Comparison of ENCODE assay signal across 24 cellular contexts in genomic region chr5:172670444-172670843, GRCh38. TPM values are rescaled to one million over a fixed set of nuclear protein-coding genes. Genes with fewer than 3 reads are reported as not detected.
DNase-seq lines count a peak whose midpoint lies in the region; ATAC-seq, FAIRE-seq and TF ChIP-seq lines count a peak whose summit lies in the region.
"Had no signal": no experiment of that assay in that cellular context is flagged by ENCODE, and none has a peak within 500 bp of the region (broad histone marks: within the 10 kb centered on the region; RNA-seq: fewer than 3 reads in every experiment).

No MANE protein-coding gene starts in this region.

- peaks cover 0 to 3% (median 0%) of the 10 kb centered on the region in 3 donors for H3K9me3 Mint-ChIP-seq in T-cell
- H3K9me3 Mint-ChIP-seq: CD14-positive monocyte; CD4-positive, alpha-beta T cell; CD8-positive, alpha-beta memory T cell had no signal

- H3K27ac ChIP-seq in left ventricle myocardium inferior (replicated peaks) = peak overlapping the region; percentile 97
- no peak overlapping the region for H3K27ac ChIP-seq in HEK293 (ENCODE audit: extremely low read depth, low read depth, low read length)
- H3K27ac ChIP-seq: 22Rv1; A549; BLaER1 treated with 17β-estradiol and CSF1 and Interleukin-3, amounts not matched to agents 10 nM and 100 nM; GM23248 had no signal

- H3K27me3 ChIP-seq in left ventricle myocardium inferior (ENCODE audit: low read depth) (no peaks in the 10 kb centered on the region), bronchial epithelial cell (ENCODE audit: control insufficient read depth, insufficient read depth, low read length) (no peaks in the 10 kb centered on the region)
- H3K27me3 ChIP-seq: BE2C; BLaER1 treated with 17β-estradiol and CSF1 and Interleukin-3, amounts not matched to agents 10 nM and 100 nM had no signal

- no peak overlapping the region for H3K4me3 Mint-ChIP-seq in T-cell
- H3K4me3 Mint-ChIP-seq: CD14-positive monocyte; CD4-positive, alpha-beta T cell; CD8-positive, alpha-beta memory T cell had no signal

- H3K27me3 Mint-ChIP-seq in T-cell = peaks cover 0 to 3% of the 10 kb centered on the region in 2 donors
- H3K27me3 Mint-ChIP-seq: CD4-positive, alpha-beta T cell had no signal

- POLR2A ChIA-PET in HEK293 (lab: Yijun Ruan, JAX) (no interaction called here), T-cell (lab: Charles Lee) (no interaction called here)

- peaks cover 45% of the 10 kb centered on the region for H3K36me3 ChIP-seq in left ventricle myocardium inferior
- no peaks in the 10 kb centered on the region for H3K36me3 ChIP-seq in HEK293 (ENCODE audit: control insufficient read depth in 2 of 2, insufficient read depth in 1 of 2, low read length in 2 of 2)
- no peaks in the 10 kb centered on the region for H3K36me3 ChIP-seq in bronchial epithelial cell (ENCODE audit: control insufficient read depth, insufficient read depth, low read length)

- no peak for ATAC-seq in Right ventricle myocardium superior (ENCODE audit: poor library complexity)
- ATAC-seq in T-cell (replicated peaks in 1 of 4) = no peak
- ATAC-seq: A549 had no signal

- no peaks in the 10 kb centered on the region for H3K36me3 Mint-ChIP-seq in T-cell

- TF ChIP-seq CTCF in left ventricle myocardium inferior (IDR thresholded peaks at IDR 0.05; ENCODE audit: borderline replicate concordance) = no peak
- TF ChIP-seq CTCF in HEK293 (tag by site-specific recombination; IDR thresholded peaks at IDR 0.05) = no peak
- no peak for TF ChIP-seq CTCF in bronchial epithelial cell (IDR thresholded peaks at IDR 0.05; ENCODE audit: insufficient read depth, low read length, severe bottlenecking)

- H3K4me1 ChIP-seq in left ventricle myocardium inferior = peaks cover 100% of the 10 kb centered on the region
- H3K4me1 ChIP-seq in HEK293 (ENCODE audit: control insufficient read depth, insufficient read depth, low read length) = no peaks in the 10 kb centered on the region
- H3K4me1 ChIP-seq: A549 had no signal

- no peak overlapping the region for H3K4me3 ChIP-seq in left ventricle myocardium inferior
- no peak overlapping the region for H3K4me3 ChIP-seq in HEK293 (ENCODE audit: low read depth, low read length)
- no peak overlapping the region for H3K4me3 ChIP-seq in bronchial epithelial cell (ENCODE audit: low read depth, low read length)
- H3K4me3 ChIP-seq: A549; BLaER1 treated with 17β-estradiol and CSF1 and Interleukin-3, amounts not matched to agents 10 nM and 100 nM; GM23248 had no signal

- CTCF ChIA-PET in HEK293 (lab: Yijun Ruan, JAX) = no interaction called here
- CTCF ChIA-PET in T-cell (lab: Charles Lee) = no interaction called here

- DNase-seq in left ventricle myocardium inferior = no peak
- DNase-seq in Right ventricle myocardium superior = no peak
- DNase-seq in bronchial epithelial cell (ENCODE audit: low read depth) = no peak
- DNase-seq in T-cell = no peak
- DNase-seq in NCI-H1417 treated with DMSO at 0.1 percent for 48 hours (lab: John Stamatoyannopoulos, UW) = no peak
- DNase-seq: ACHN; AML-193; BE2C; CD4-positive, alpha-beta T cell; CD8-positive, alpha-beta memory T cell; DMS 273 treated with DMSO at 0.1 percent for 48 hours; DMS79; EL; GDM1; GM23248; HCEC 1CT had no signal

- FAIRE-seq in bronchial epithelial cell (lab: Jason Lieb, UNC) = peak; percentile 55
- FAIRE-seq: A549, D721Med, GM12891, H1 had no signal

- H3K27ac Mint-ChIP-seq in T-cell = no peak overlapping the region
- H3K27ac Mint-ChIP-seq: CD4-positive, alpha-beta T cell; CD8-positive, alpha-beta memory T cell had no signal

- intact Hi-C loops in left ventricle myocardium inferior (cut with micrococcal nuclease) (no loop called here), Right ventricle myocardium superior (cut with DNase I) (no loop called here)

- no peaks in the 10 kb centered on the region for H3K4me1 Mint-ChIP-seq in T-cell
- H3K4me1 Mint-ChIP-seq: CD14-positive monocyte; CD8-positive, alpha-beta memory T cell had no signal

- H3K9me3 ChIP-seq in left ventricle myocardium inferior (replicated peaks) = no peaks in the 10 kb centered on the region
- no peaks in the 10 kb centered on the region for H3K9me3 ChIP-seq in HEK293 (ENCODE audit: control insufficient read depth, insufficient read depth, low read depth, low read length)
- H3K9me3 ChIP-seq: A549; BE2C; BLaER1 treated with 17β-estradiol and CSF1 and Interleukin-3, amounts not matched to agents 10 nM and 100 nM had no signal

TF ChIP-seq in HEK293, 187 proteins besides CTCF, POLR2A, EP300 and RAD21:
- peak; percentile 91 for TF ChIP-seq ZNF24 (tag by site-specific recombination; IDR thresholded peaks at IDR 0.05)
- peak; percentile 59 for TF ChIP-seq ZNF366 (tag by site-specific recombination; conservative IDR thresholded peaks at IDR 0.05)
- TF ChIP-seq ZNF16 (tag by site-specific recombination; IDR thresholded peaks at IDR 0.05; ENCODE audit: low read depth) = no peak
TF ChIP-seq in HEK293: peak in this region for 2.

RNA-seq across cellular contexts. Expression of gene NEURL1B, which starts 29.4 kb away (rescaled TPM):
- total RNA-seq in left ventricle myocardium inferior (24.0 TPM), Right ventricle myocardium superior (28.8 TPM), bronchial epithelial cell (4.7 and 6.4 TPM in 2 replicates), T-cell (under 1 TPM; 0.07 to 0.64 (median 0.20) TPM)
